ENCODE assay signal across 1 cellular context in the genomic region with DNA sequence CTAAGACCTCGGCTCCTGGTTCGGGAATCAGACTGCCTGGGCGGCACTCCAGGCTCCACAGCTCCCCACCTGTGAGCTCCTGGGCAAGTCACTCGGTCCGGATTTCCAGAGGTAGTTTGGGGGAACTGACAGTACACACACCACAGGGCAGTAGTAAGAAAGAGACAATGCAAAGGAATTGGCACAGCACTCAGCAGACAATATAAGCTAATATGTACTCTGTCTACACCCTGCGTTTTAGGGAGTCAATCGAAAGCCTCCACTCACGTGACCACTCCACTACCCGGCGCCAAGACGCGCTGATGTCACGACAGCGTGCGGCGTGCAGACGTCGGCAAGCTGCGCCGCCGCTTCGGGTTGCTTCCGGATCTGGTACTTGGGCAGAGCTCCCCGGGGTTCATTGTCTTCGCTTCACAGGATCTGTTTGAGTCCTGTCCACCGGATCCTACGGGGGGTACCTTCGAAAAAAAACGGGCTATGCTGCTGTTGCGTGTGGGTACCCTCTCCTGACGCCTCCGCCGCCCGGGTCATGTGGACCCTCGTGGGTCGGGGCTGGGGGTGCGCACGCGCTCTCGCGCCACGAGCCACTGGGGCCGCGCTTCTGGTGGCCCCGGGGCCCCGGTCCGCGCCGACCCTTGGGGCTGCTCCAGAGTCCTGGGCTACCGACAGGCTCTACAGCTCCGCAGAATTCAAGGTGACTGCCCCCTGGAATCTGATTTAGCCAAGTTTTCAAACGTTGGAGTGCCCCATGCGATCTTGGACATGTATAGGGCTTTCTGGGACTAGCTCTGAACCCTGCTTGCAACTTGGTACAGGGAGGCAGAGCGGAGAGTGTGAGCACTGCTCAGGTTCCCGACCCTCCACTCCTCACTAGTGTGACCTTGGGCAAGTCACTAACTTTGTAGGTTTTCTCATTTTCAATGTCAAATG.
A peak's percentile ranks its signal among the peaks of the same experiment; 100 is the strongest.
TF ChIP-seq lines count a peak whose summit lies in the region.

A gene with protein sequence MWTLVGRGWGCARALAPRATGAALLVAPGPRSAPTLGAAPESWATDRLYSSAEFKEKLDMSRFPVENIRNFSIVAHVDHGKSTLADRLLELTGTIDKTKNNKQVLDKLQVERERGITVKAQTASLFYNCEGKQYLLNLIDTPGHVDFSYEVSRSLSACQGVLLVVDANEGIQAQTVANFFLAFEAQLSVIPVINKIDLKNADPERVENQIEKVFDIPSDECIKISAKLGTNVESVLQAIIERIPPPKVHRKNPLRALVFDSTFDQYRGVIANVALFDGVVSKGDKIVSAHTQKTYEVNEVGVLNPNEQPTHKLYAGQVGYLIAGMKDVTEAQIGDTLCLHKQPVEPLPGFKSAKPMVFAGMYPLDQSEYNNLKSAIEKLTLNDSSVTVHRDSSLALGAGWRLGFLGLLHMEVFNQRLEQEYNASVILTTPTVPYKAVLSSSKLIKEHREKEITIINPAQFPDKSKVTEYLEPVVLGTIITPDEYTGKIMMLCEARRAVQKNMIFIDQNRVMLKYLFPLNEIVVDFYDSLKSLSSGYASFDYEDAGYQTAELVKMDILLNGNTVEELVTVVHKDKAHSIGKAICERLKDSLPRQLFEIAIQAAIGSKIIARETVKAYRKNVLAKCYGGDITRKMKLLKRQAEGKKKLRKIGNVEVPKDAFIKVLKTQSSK (plus strand): TSS at position 327 of the 930 bp plus-strand sequence. CDS start 203 bp downstream, at position 530.

TF ChIP-seq in SK-N-SH, 30 proteins besides CTCF, POLR2A, EP300 and RAD21 (continued from another document):
- TF ChIP-seq TAF1 (IDR thresholded peaks at IDR 0.05; ENCODE audit: borderline replicate concordance, low read depth, low read length) (peak; percentile 73), JUND (IDR thresholded peaks at IDR 0.05) (0 out of 2 replicates have a peak, but pooled peaks have one; percentile 1)
